In the genomic region with DNA sequence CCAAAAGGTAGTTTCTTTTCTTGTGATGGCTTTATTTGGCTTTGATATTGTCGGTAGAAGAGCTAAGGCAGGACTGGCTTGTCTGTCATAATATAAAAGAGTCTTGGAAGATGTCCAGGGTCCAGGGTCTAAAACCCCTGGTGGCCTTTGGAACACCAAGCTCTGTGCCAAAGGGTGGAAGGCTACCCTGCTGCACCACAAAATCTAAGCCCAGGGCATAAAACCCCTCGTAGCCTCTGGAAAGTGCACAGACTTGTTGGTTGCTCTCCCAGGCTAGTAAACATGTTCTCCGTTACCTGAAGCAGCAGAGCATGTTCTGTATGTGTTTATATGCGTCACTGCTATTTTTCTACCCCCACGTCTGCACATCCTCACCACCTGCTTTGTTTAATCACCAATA, we compare ENCODE assay signal across 24 cellular contexts.
A peak's percentile ranks its signal among the peaks of the same experiment; 100 is the strongest.
DNase-seq lines count a peak whose midpoint lies in the region; ATAC-seq, FAIRE-seq and TF ChIP-seq lines count a peak whose summit lies in the region.
"Had no signal": no experiment of that assay in that cellular context is flagged by ENCODE, and none has a peak within 500 bp of the region (broad histone marks: within the 10 kb centered on the region; RNA-seq: fewer than 3 reads in every experiment).

No MANE protein-coding gene starts in this region.

- intact Hi-C loops in natural killer cell (cut with micrococcal nuclease), result no loop called here

- peaks cover 0 to 2% of the 10 kb centered on the region in 2 donors for H3K36me3 ChIP-seq in small intestine (ENCODE audit: control insufficient read depth in 2 of 2, insufficient read depth in 2 of 2, low read length in 2 of 2)

- TF ChIP-seq CTCF in natural killer cell (IDR thresholded peaks at IDR 0.05) (no peak), HFFc6 (IDR thresholded peaks at IDR 0.05) (no peak)

- no peaks in the 10 kb centered on the region for H3K27me3 ChIP-seq in small intestine (ENCODE audit: control insufficient read depth in 2 of 2, insufficient read depth in 2 of 2, low read length in 2 of 2)
- H3K27me3 ChIP-seq: BLaER1 treated with 17β-estradiol and CSF1 and Interleukin-3, amounts not matched to agents 10 nM and 100 nM had no signal

- H3K27me3 Mint-ChIP-seq in activated T-cell treated with anti-CD3 and anti-CD28 coated beads, Interleukin-2, amount 50 U/mL, for 72 hours (ENCODE audit: low read depth), result no peaks in the 10 kb centered on the region
- no peaks in the 10 kb centered on the region for H3K27me3 Mint-ChIP-seq in activated T-cell treated with anti-CD3 and anti-CD28 coated beads, Interleukin-2, amount 50 U/mL, for 24 hours
- H3K27me3 Mint-ChIP-seq in natural killer cell (ENCODE audit: low read depth in 2 of 2) (no peaks in the 10 kb centered on the region), HFFc6 (ENCODE audit: insufficient read depth) (no peaks in the 10 kb centered on the region)
- H3K27me3 Mint-ChIP-seq in natural killer cell treated with Interleukin-12 subunit alpha and Interleukin-12 subunit beta and Interleukin-15 and Interleukin-18, amount 100 ng/mL, for 72 hours, result no peaks in the 10 kb centered on the region
- H3K27me3 Mint-ChIP-seq in activated naive CD8-positive, alpha-beta T cell treated with anti-CD3 and anti-CD28 coated beads for 36 hours, result no peaks in the 10 kb centered on the region
- H3K27me3 Mint-ChIP-seq: B cell; CD4-positive, alpha-beta T cell had no signal

- no peaks in the 10 kb centered on the region for H3K4me1 ChIP-seq in small intestine (ENCODE audit: control insufficient read depth in 2 of 2, insufficient read depth in 1 of 2, low read depth in 1 of 2, low read length in 1 of 2)
- H3K4me1 ChIP-seq: A549, Caco-2 had no signal

- peak overlapping the region; percentile 18 for H3K27ac Mint-ChIP-seq in activated T-cell treated with anti-CD3 and anti-CD28 coated beads, Interleukin-2, amount 50 U/mL, for 72 hours
- no peak overlapping the region for H3K27ac Mint-ChIP-seq in activated T-cell treated with anti-CD3 and anti-CD28 coated beads, Interleukin-2, amount 50 U/mL, for 24 hours
- H3K27ac Mint-ChIP-seq in natural killer cell, result peak overlapping the region; percentile 49 to 65
- H3K27ac Mint-ChIP-seq in natural killer cell treated with Interleukin-12 subunit alpha and Interleukin-12 subunit beta and Interleukin-15 and Interleukin-18, amount 100 ng/mL, for 72 hours, result no peak overlapping the region
- H3K27ac Mint-ChIP-seq in activated naive CD8-positive, alpha-beta T cell treated with anti-CD3 and anti-CD28 coated beads for 36 hours, result no peak overlapping the region
- H3K27ac Mint-ChIP-seq in HFFc6, result no peak overlapping the region
- H3K27ac Mint-ChIP-seq: B cell; CD4-positive, alpha-beta T cell; CD8-positive, alpha-beta T cell had no signal

- peaks cover 8 to 13% of the 10 kb centered on the region in 2 donors for H3K9me3 Mint-ChIP-seq in activated T-cell treated with anti-CD3 and anti-CD28 coated beads, Interleukin-2, amount 50 U/mL, for 72 hours
- H3K9me3 Mint-ChIP-seq in activated T-cell treated with anti-CD3 and anti-CD28 coated beads, Interleukin-2, amount 50 U/mL, for 24 hours, result peaks cover 13% of the 10 kb centered on the region
- H3K9me3 Mint-ChIP-seq in natural killer cell (peaks cover 0 to 5% of the 10 kb centered on the region in 2 donors), HFFc6 (peaks cover 19% of the 10 kb centered on the region)
- peaks cover 3% of the 10 kb centered on the region for H3K9me3 Mint-ChIP-seq in natural killer cell treated with Interleukin-12 subunit alpha and Interleukin-12 subunit beta and Interleukin-15 and Interleukin-18, amount 100 ng/mL, for 72 hours
- peaks cover 15% of the 10 kb centered on the region for H3K9me3 Mint-ChIP-seq in activated naive CD8-positive, alpha-beta T cell treated with anti-CD3 and anti-CD28 coated beads for 36 hours
- H3K9me3 Mint-ChIP-seq: CD4-positive, alpha-beta T cell had no signal

- FAIRE-seq in small intestine (lab: Jason Lieb, UNC), result no peak
- FAIRE-seq: A549, D721Med, G401.6, GM12891, GM19239 had no signal

- H3K4me1 Mint-ChIP-seq in activated T-cell treated with anti-CD3 and anti-CD28 coated beads, Interleukin-2, amount 50 U/mL, for 72 hours (ENCODE audit: low read depth), result peaks cover 19% of the 10 kb centered on the region
- peaks cover 19% of the 10 kb centered on the region for H3K4me1 Mint-ChIP-seq in activated T-cell treated with anti-CD3 and anti-CD28 coated beads, Interleukin-2, amount 50 U/mL, for 24 hours (ENCODE audit: low read depth)
- H3K4me1 Mint-ChIP-seq in natural killer cell (peaks cover 29 to 37% of the 10 kb centered on the region in 2 donors), HFFc6 (ENCODE audit: low read depth) (peaks cover 13% of the 10 kb centered on the region)
- peaks cover 23 to 25% of the 10 kb centered on the region in 2 donors for H3K4me1 Mint-ChIP-seq in natural killer cell treated with Interleukin-12 subunit alpha and Interleukin-12 subunit beta and Interleukin-15 and Interleukin-18, amount 100 ng/mL, for 72 hours (ENCODE audit: low read depth in 2 of 2)
- H3K4me1 Mint-ChIP-seq in activated naive CD8-positive, alpha-beta T cell treated with anti-CD3 and anti-CD28 coated beads for 36 hours, result no peaks in the 10 kb centered on the region
- H3K4me1 Mint-ChIP-seq: B cell had no signal

- H3K36me3 Mint-ChIP-seq in activated T-cell treated with anti-CD3 and anti-CD28 coated beads, Interleukin-2, amount 50 U/mL, for 72 hours (ENCODE audit: insufficient read depth in 2 of 2), result peaks cover 16 to 40% of the 10 kb centered on the region in 2 donors
- peaks cover 46% of the 10 kb centered on the region for H3K36me3 Mint-ChIP-seq in activated T-cell treated with anti-CD3 and anti-CD28 coated beads, Interleukin-2, amount 50 U/mL, for 24 hours (ENCODE audit: low read depth)
- peaks cover 33% of the 10 kb centered on the region for H3K36me3 Mint-ChIP-seq in natural killer cell
- H3K36me3 Mint-ChIP-seq in natural killer cell treated with Interleukin-12 subunit alpha and Interleukin-12 subunit beta and Interleukin-15 and Interleukin-18, amount 100 ng/mL, for 72 hours, result peaks cover 49% of the 10 kb centered on the region
- H3K36me3 Mint-ChIP-seq in activated naive CD8-positive, alpha-beta T cell treated with anti-CD3 and anti-CD28 coated beads for 36 hours, result peaks cover 28% of the 10 kb centered on the region
- peaks cover 51% of the 10 kb centered on the region for H3K36me3 Mint-ChIP-seq in HFFc6 (ENCODE audit: low read depth)

- H3K4me3 Mint-ChIP-seq in activated T-cell treated with anti-CD3 and anti-CD28 coated beads, Interleukin-2, amount 50 U/mL, for 72 hours, result no peak overlapping the region
- H3K4me3 Mint-ChIP-seq in activated T-cell treated with anti-CD3 and anti-CD28 coated beads, Interleukin-2, amount 50 U/mL, for 24 hours, result no peak overlapping the region
- H3K4me3 Mint-ChIP-seq in natural killer cell (no peak overlapping the region), HFFc6 (no peak overlapping the region)
- no peak overlapping the region for H3K4me3 Mint-ChIP-seq in natural killer cell treated with Interleukin-12 subunit alpha and Interleukin-12 subunit beta and Interleukin-15 and Interleukin-18, amount 100 ng/mL, for 72 hours
- H3K4me3 Mint-ChIP-seq in activated naive CD8-positive, alpha-beta T cell treated with anti-CD3 and anti-CD28 coated beads for 36 hours, result no peak overlapping the region
- H3K4me3 Mint-ChIP-seq: B cell; CD4-positive, alpha-beta T cell; CD8-positive, alpha-beta T cell had no signal

- no peak overlapping the region for H3K27ac ChIP-seq in small intestine (ENCODE audit: low read depth in 1 of 2, low read length in 1 of 2)
- H3K27ac ChIP-seq: 22Rv1; A549; BLaER1 treated with 17β-estradiol and CSF1 and Interleukin-3, amounts not matched to agents 10 nM and 100 nM; C4-2B had no signal

- 40 to 85% (median 53%) methylated on average over 5 of the region's 5 CpGs for WGBS in small intestine, 3 donors

- DNase-seq in activated T-cell treated with anti-CD3 and anti-CD28 coated beads, Interleukin-2, amount 50 U/mL, for 72 hours, result no peak
- no peak for DNase-seq in activated T-cell treated with anti-CD3 and anti-CD28 coated beads, Interleukin-2, amount 50 U/mL, for 24 hours
- no peak for DNase-seq in natural killer cell
- DNase-seq in natural killer cell treated with Interleukin-12 subunit alpha and Interleukin-12 subunit beta and Interleukin-15 and Interleukin-18, amount 100 ng/mL, for 72 hours (ENCODE audit: low spot score), result no peak
- peak; percentile 84 for DNase-seq in left lobe of liver (ENCODE audit: low spot score)
- DNase-seq in small intestine, result peak; percentile 22
- no peak for DNase-seq in activated naive CD8-positive, alpha-beta T cell treated with anti-CD3 and anti-CD28 coated beads for 36 hours
- no peak for DNase-seq in HFFc6
- DNase-seq: AML-193; Caco-2; Calu3; CD4-positive, alpha-beta T cell; CD8-positive, alpha-beta T cell; DMS79 treated with DMSO at 0.1 percent for 48 hours; GF-D8 had no signal

- ATAC-seq in activated T-cell treated with anti-CD3 and anti-CD28 coated beads, Interleukin-2, amount 50 U/mL, for 72 hours (replicated peaks in 1 of 2), result no peak
- ATAC-seq in natural killer cell (no peak), left lobe of liver (peak; percentile 89)
- ATAC-seq in natural killer cell treated with Interleukin-12 subunit alpha and Interleukin-12 subunit beta and Interleukin-15 and Interleukin-18, amount 100 ng/mL, for 72 hours, result no peak
- ATAC-seq: A549; CD8-positive, alpha-beta T cell had no signal

- H3K9me3 ChIP-seq in small intestine (ENCODE audit: control insufficient read depth, low read depth), result no peaks in the 10 kb centered on the region
- H3K9me3 ChIP-seq: Caco-2 had no signal

- H3K4me3 ChIP-seq in small intestine (ENCODE audit: low read depth in 1 of 2, low read length in 2 of 2), result no peak overlapping the region
- H3K4me3 ChIP-seq: A549; BLaER1 treated with 17β-estradiol and CSF1 and Interleukin-3, amounts not matched to agents 10 nM and 100 nM had no signal

Comparison
In these comparisons a context has a peak if more than half of its experiments do, and no peak if none do; other contexts are left out.
1. H3K27ac Mint-ChIP-seq: peak in activated T-cell treated with anti-CD3 and anti-CD28 coated beads, Interleukin-2, amount 50 U/mL, for 72 hours (single experiment) and natural killer cell (2 of 2); none in activated T-cell treated with anti-CD3 and anti-CD28 coated beads, Interleukin-2, amount 50 U/mL, for 24 hours (single experiment), natural killer cell treated with Interleukin-12 subunit alpha and Interleukin-12 subunit beta and Interleukin-15 and Interleukin-18, amount 100 ng/mL, for 72 hours (0 of 2), activated naive CD8-positive, alpha-beta T cell treated with anti-CD3 and anti-CD28 coated beads for 36 hours (single experiment) and HFFc6 (single experiment).
2. DNase-seq: peak in left lobe of liver (single experiment) and small intestine (single experiment); none in activated T-cell treated with anti-CD3 and anti-CD28 coated beads, Interleukin-2, amount 50 U/mL, for 72 hours (0 of 2), activated T-cell treated with anti-CD3 and anti-CD28 coated beads, Interleukin-2, amount 50 U/mL, for 24 hours (single experiment), natural killer cell (single experiment), natural killer cell treated with Interleukin-12 subunit alpha and Interleukin-12 subunit beta and Interleukin-15 and Interleukin-18, amount 100 ng/mL, for 72 hours (single experiment), activated naive CD8-positive, alpha-beta T cell treated with anti-CD3 and anti-CD28 coated beads for 36 hours (single experiment) and HFFc6 (single experiment).